ENCODE assay signal across 8 cellular contexts in the genomic region with DNA sequence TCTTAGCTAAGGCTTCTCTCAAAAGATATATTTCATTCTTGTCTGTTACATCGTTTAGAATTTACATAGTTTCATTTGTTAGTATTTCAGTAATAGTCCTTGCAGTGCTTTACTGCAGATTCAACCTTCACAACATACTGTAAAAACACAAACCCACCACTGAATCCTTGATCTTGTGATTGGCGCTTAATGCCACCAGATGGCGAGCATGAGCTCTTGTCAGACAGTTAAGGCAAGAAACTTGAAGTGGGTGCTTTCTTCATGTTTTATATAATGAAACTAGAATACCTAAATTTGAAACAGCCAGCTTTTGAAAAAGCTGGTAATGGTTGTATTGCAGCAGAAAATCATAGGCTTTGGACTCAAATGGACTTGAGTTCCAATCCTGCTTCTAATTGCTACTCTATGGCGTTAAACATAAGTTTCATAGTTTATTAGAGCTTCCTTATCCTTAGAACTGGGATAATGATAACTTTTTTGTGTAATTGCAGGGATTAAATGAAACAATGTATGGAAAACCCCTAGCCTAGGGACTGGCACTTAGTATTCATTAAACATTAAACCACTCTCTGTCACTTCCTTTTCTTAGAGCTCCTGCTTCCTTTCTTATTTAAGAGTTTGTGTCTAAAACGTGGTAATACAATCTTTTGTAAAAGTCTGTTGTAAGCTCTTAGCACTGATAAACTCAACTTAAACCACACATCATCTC.
DNase-seq lines count a peak whose midpoint lies in the region; ATAC-seq and TF ChIP-seq lines count a peak whose summit lies in the region.

No MANE protein-coding gene starts in this region.

- H3K36me3 ChIP-seq in MG63 = peaks cover 15% of the 10 kb centered on the region

- in situ Hi-C loops in astrocyte of the cerebellum (cut with HindIII; ENCODE audit: low sequenced_read_pairs) = loop anchor here (5.0 kb wide), 1 partner anchor 47 kb away; no protein-coding TSS in a partner anchor

- H3K9me3 ChIP-seq in MG63 = no peaks in the 10 kb centered on the region

- no peaks in the 10 kb centered on the region for H3K27me3 Mint-ChIP-seq in immature natural killer cell (ENCODE audit: low read depth in 3 of 3)

- peak; percentile 65 for ATAC-seq in GM21528 (IDR thresholded peaks at IDR 0.05; ENCODE audit: low FRiP score, unreplicated experiment)

- H3K27ac Mint-ChIP-seq in immature natural killer cell = peak overlapping the region in 5 of 6 donors; percentile 6 to 77 (median 42)

- no peaks in the 10 kb centered on the region for H3K27me3 ChIP-seq in MG63

- peak overlapping the region in 1 of 5 donors; percentile 13 for H3K4me3 Mint-ChIP-seq in immature natural killer cell

- H3K4me3 ChIP-seq in MG63 = no peak overlapping the region
- no peak overlapping the region for H3K4me3 ChIP-seq in astrocyte of the cerebellum (ENCODE audit: low read depth, low read length)

- peak; percentile 61 for DNase-seq in ELR (ENCODE audit: low read depth)
- DNase-seq in MG63 = peak; percentile 16
- DNase-seq in T-helper 1 cell = peak in 4 of 5 donors; percentile 8 to 66 (median 20)
- DNase-seq in astrocyte of the cerebellum (ENCODE audit: low read depth) = peak; percentile 55
- peak; percentile 39 to 50 (median 40) for DNase-seq in immature natural killer cell
- DNase-seq in stimulated activated CD4-positive, alpha-beta T cell treated with anti-CD3 and anti-CD28 coated beads, Interleukin-1b, Interleukin-23, amount 100 ng/mL, for 48 hours = peak; percentile 49
- DNase-seq in OCI-M2 (lab: John Stamatoyannopoulos, UW; ENCODE audit: unreplicated experiment) = no peak

- TF ChIP-seq CTCF in astrocyte of the cerebellum (IDR thresholded peaks at IDR 0.05; ENCODE audit: low read depth, low read length, missing control alignments) = peak; percentile 86

- peaks cover 28 to 62% of the 10 kb centered on the region in 2 donors for H3K4me1 Mint-ChIP-seq in immature natural killer cell

- H3K36me3 Mint-ChIP-seq in immature natural killer cell = peaks cover 0 to 29% (median 10%) of the 10 kb centered on the region in 3 donors

- H3K9me3 Mint-ChIP-seq in immature natural killer cell = no peaks in the 10 kb centered on the region
